Comparison of ENCODE assay signal across 13 cellular contexts in the genomic region with DNA sequence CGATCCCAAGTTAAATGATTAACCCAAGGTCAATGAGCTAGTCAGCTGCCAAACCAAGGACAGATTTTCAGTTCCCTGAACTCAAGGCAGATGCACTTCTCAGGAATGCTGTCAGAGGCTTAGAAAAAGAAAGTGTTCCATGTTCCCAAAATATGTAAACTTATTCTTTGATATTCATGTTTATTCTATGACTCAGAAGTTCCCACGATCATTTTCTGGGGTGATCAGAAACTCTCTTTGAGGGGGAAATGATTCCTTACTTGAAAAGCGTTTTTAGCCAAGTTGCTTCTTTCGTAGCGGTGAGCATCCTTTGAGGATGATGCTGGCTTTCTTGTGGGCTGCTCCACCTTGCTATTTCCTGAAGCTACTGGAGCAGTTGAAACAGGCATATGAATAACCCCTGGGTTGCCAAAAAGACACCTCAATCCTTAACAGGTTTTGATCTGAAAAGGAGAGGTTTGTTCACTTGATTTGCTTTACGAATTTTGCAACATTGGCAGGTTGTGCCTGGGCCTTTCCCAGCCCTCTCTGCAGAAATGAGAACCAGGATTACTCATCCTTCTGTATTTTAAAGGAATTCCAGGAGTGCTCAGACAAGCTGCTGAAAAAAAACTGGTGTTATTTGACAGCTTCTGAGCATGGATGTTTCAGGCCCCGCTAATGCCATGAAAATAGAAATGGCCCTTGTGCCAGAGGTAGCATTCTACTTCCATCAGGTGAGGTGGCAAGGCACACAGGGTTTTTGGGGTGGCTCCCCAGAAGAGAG.
DNase-seq lines count a peak whose midpoint lies in the region; ATAC-seq and TF ChIP-seq lines count a peak whose summit lies in the region.
"Had no signal": no experiment of that assay in that cellular context is flagged by ENCODE, and none has a peak within 500 bp of the region (broad histone marks: within the 10 kb centered on the region; RNA-seq: fewer than 3 reads in every experiment).

No MANE protein-coding gene starts in this region.

- H3K27me3 ChIP-seq in thymus (ENCODE audit: control insufficient read depth, insufficient read depth) (peaks cover 8% of the 10 kb centered on the region), transverse colon (no peaks in the 10 kb centered on the region)
- H3K27me3 ChIP-seq: ascending aorta had no signal

- no peaks in the 10 kb centered on the region for H3K36me3 Mint-ChIP-seq in activated naive CD8-positive, alpha-beta T cell
- no peaks in the 10 kb centered on the region for H3K36me3 Mint-ChIP-seq in activated naive CD8-positive, alpha-beta T cell treated with anti-CD3 and anti-CD28 coated beads for 36 hours
- H3K36me3 Mint-ChIP-seq: WTC11 had no signal

- in situ Hi-C loops in astrocyte of the spinal cord (cut with HindIII; ENCODE audit: low sequenced_read_pairs) (no loop called here), transverse colon (cut with MboI; ENCODE audit: low pct_ligation_motif_present in 1 of 4, low pct_unique_long_range_greater_than_20kb in 1 of 4, low sequenced_read_pairs in 3 of 4) (no loop called here)

- H3K4me1 Mint-ChIP-seq in activated naive CD8-positive, alpha-beta T cell (ENCODE audit: low read depth) = peaks cover 71% of the 10 kb centered on the region
- peaks cover 59% of the 10 kb centered on the region for H3K4me1 Mint-ChIP-seq in activated naive CD8-positive, alpha-beta T cell treated with anti-CD3 and anti-CD28 coated beads for 36 hours

- peak overlapping the region; percentile 54 for H3K27ac Mint-ChIP-seq in activated naive CD8-positive, alpha-beta T cell
- no peak overlapping the region for H3K27ac Mint-ChIP-seq in activated naive CD8-positive, alpha-beta T cell treated with anti-CD3 and anti-CD28 coated beads for 36 hours
- H3K27ac Mint-ChIP-seq: WTC11 had no signal

- H3K4me1 ChIP-seq in thymus (ENCODE audit: control insufficient read depth, insufficient read depth, low read length) = peaks cover 23% of the 10 kb centered on the region
- H3K4me1 ChIP-seq in transverse colon = peaks cover 0 to 19% (median 8%) of the 10 kb centered on the region in 4 donors
- H3K4me1 ChIP-seq: prostate gland had no signal

- H3K27ac ChIP-seq in thymus (ENCODE audit: low read depth) (peak overlapping the region; percentile 3), transverse colon (peak overlapping the region in 1 of 4 donors; percentile 4)

- H3K4me3 ChIP-seq in astrocyte of the spinal cord (ENCODE audit: low read depth, low read length) (no peak overlapping the region), thymus (ENCODE audit: low read length) (no peak overlapping the region), transverse colon (no peak overlapping the region)
- H3K4me3 ChIP-seq: ascending aorta, prostate gland had no signal

- intact Hi-C loops in transverse colon (cut with DNase I; ENCODE audit: low total_unique reads) = no loop called here

- no peak for TF ChIP-seq EP300 in transverse colon (IDR thresholded peaks at IDR 0.05; ENCODE audit: low read depth)

- ATAC-seq in HG03520 (IDR thresholded peaks at IDR 0.05; ENCODE audit: unreplicated experiment) = no peak
- no peak for ATAC-seq in HG03025 (IDR thresholded peaks at IDR 0.05; ENCODE audit: low FRiP score, unreplicated experiment)
- ATAC-seq: WTC11 had no signal

- no peak for TF ChIP-seq POLR2A in transverse colon (IDR thresholded peaks at IDR 0.05)

- H3K9me3 Mint-ChIP-seq in activated naive CD8-positive, alpha-beta T cell (ENCODE audit: low read depth) = no peaks in the 10 kb centered on the region
- H3K9me3 Mint-ChIP-seq in activated naive CD8-positive, alpha-beta T cell treated with anti-CD3 and anti-CD28 coated beads for 36 hours = no peaks in the 10 kb centered on the region
- H3K9me3 Mint-ChIP-seq: WTC11 had no signal

- H3K36me3 ChIP-seq in thymus (ENCODE audit: control insufficient read depth, insufficient read depth) (no peaks in the 10 kb centered on the region), transverse colon (no peaks in the 10 kb centered on the region)
- H3K36me3 ChIP-seq: ascending aorta, prostate gland had no signal

- no peak for DNase-seq in activated naive CD8-positive, alpha-beta T cell treated with anti-CD3 and anti-CD28 coated beads for 36 hours
- DNase-seq in astrocyte of the spinal cord (ENCODE audit: low read depth, low spot score) (peak; percentile 57), islet precursor cell (peak; percentile 72), transverse colon (no peak)
- DNase-seq: AML-193; stimulated activated CD8-positive, alpha-beta memory T cell treated with anti-CD3 and anti-CD28 coated beads, Interleukin-4, amount 100 ng/mL, for 48 hours had no signal

- TF ChIP-seq CTCF in astrocyte of the spinal cord (IDR thresholded peaks at IDR 0.05; ENCODE audit: low read depth, low read length) = no peak
- no peak for TF ChIP-seq CTCF in transverse colon (IDR thresholded peaks at IDR 0.05)

- no peaks in the 10 kb centered on the region for H3K9me3 ChIP-seq in thymus (ENCODE audit: control insufficient read depth)
- H3K9me3 ChIP-seq in transverse colon = no peaks in the 10 kb centered on the region
- H3K9me3 ChIP-seq: ascending aorta, prostate gland had no signal

- no peaks in the 10 kb centered on the region for H3K27me3 Mint-ChIP-seq in activated naive CD8-positive, alpha-beta T cell
- no peaks in the 10 kb centered on the region for H3K27me3 Mint-ChIP-seq in activated naive CD8-positive, alpha-beta T cell treated with anti-CD3 and anti-CD28 coated beads for 36 hours

- peak overlapping the region; percentile 3 for H3K4me3 Mint-ChIP-seq in activated naive CD8-positive, alpha-beta T cell
- H3K4me3 Mint-ChIP-seq in activated naive CD8-positive, alpha-beta T cell treated with anti-CD3 and anti-CD28 coated beads for 36 hours = no peak overlapping the region
- H3K4me3 Mint-ChIP-seq: WTC11 had no signal

- WGBS in thymus = 40% methylated on average over 7 of the region's 7 CpGs
- 62 to 65% methylated on average over 5 to 7 of the region's 7 CpGs for WGBS in transverse colon (ENCODE audit: low coverage in 1 of 2), 2 donors

Comparison
In these comparisons a context has a peak if more than half of its experiments do, and no peak if none do; other contexts are left out.
1. DNase-seq: peak in astrocyte of the spinal cord (single experiment) and islet precursor cell (single experiment); none in activated naive CD8-positive, alpha-beta T cell treated with anti-CD3 and anti-CD28 coated beads for 36 hours (single experiment) and transverse colon (single experiment).